Comparison of ENCODE assay signal across 8 cellular contexts in genomic region chr17:34580685-34581445, GRCh38.
A peak's percentile ranks its signal among the peaks of the same experiment; 100 is the strongest.
DNase-seq lines count a peak whose midpoint lies in the region; ATAC-seq lines count a peak whose summit lies in the region.

No MANE protein-coding gene starts in this region.

- H3K36me3 ChIP-seq in SK-N-MC (ENCODE audit: insufficient read depth, low read length) (no peaks in the 10 kb centered on the region), iPS-18a (ENCODE audit: control insufficient read depth, low read depth, low read length) (no peaks in the 10 kb centered on the region)

- peak overlapping the region; percentile 53 to 62 for H3K4me3 Mint-ChIP-seq in stimulated activated naive B cell treated with anti-CD40 and anti-IgM and Interleukin-4, amounts not matched to agents 10 μg/mL and 1 μg/mL and 100 μg/mL, for 72 hours

- H3K27ac ChIP-seq in SK-N-MC: no peak overlapping the region
- H3K27ac ChIP-seq in iPS-18a (ENCODE audit: low read length): no peak overlapping the region

- H3K4me1 ChIP-seq in iPS-18a (ENCODE audit: control insufficient read depth, low read depth, low read length): peaks cover 16% of the 10 kb centered on the region

- H3K4me3 ChIP-seq in SK-N-MC (0 out of 2 replicates have a peak overlapping the region, but pooled peaks have one; percentile 11), iPS-18a (ENCODE audit: low read length) (peak overlapping the region; percentile 66)

- peaks cover 77 to 95% of the 10 kb centered on the region in 2 donors for H3K27me3 Mint-ChIP-seq in stimulated activated naive B cell treated with anti-CD40 and anti-IgM and Interleukin-4, amounts not matched to agents 10 μg/mL and 1 μg/mL and 100 μg/mL, for 72 hours

- no peak overlapping the region for H3K27ac Mint-ChIP-seq in stimulated activated naive B cell treated with anti-CD40 and anti-IgM and Interleukin-4, amounts not matched to agents 10 μg/mL and 1 μg/mL and 100 μg/mL, for 72 hours

- DNase-seq in NCI-H345 (lab: John Stamatoyannopoulos, UW) (peak; percentile 36), NCI-H345 treated with DMSO at 0.1 percent for 48 hours (lab: John Stamatoyannopoulos, UW; ENCODE audit: unreplicated experiment) (no peak), SK-N-MC (ENCODE audit: low read depth, low spot score) (no peak), NAMALWA (ENCODE audit: low spot score) (no peak), DMS53 (lab: John Stamatoyannopoulos, UW) (no peak)
- no peak for DNase-seq in stimulated activated naive B cell treated with anti-CD40 and anti-IgM and Interleukin-4, amounts not matched to agents 10 μg/mL and 1 μg/mL and 100 μg/mL, for 72 hours

- no peaks in the 10 kb centered on the region for H3K9me3 Mint-ChIP-seq in stimulated activated naive B cell treated with anti-CD40 and anti-IgM and Interleukin-4, amounts not matched to agents 10 μg/mL and 1 μg/mL and 100 μg/mL, for 72 hours

- peaks cover 100% of the 10 kb centered on the region for H3K27me3 ChIP-seq in iPS-18a (ENCODE audit: control insufficient read depth, insufficient read depth, low read length)

- peak in 1 of 2 donors; percentile 10 for ATAC-seq in stimulated activated naive B cell treated with anti-CD40 and anti-IgM and Interleukin-4, amounts not matched to agents 10 μg/mL and 1 μg/mL and 100 μg/mL, for 72 hours (replicated peaks)
- ATAC-seq in GM18873 (IDR thresholded peaks at IDR 0.05; ENCODE audit: low FRiP score, unreplicated experiment): no peak

- H3K9ac ChIP-seq in SK-N-MC (ENCODE audit: insufficient read length) (no peak overlapping the region), iPS-18a (ENCODE audit: low read length) (no peak overlapping the region)

- peaks cover 31 to 39% of the 10 kb centered on the region in 2 donors for H3K4me1 Mint-ChIP-seq in stimulated activated naive B cell treated with anti-CD40 and anti-IgM and Interleukin-4, amounts not matched to agents 10 μg/mL and 1 μg/mL and 100 μg/mL, for 72 hours

- no peaks in the 10 kb centered on the region for H3K36me3 Mint-ChIP-seq in stimulated activated naive B cell treated with anti-CD40 and anti-IgM and Interleukin-4, amounts not matched to agents 10 μg/mL and 1 μg/mL and 100 μg/mL, for 72 hours

- H3K9me3 ChIP-seq in SK-N-MC (ENCODE audit: low read depth, low read length) (no peaks in the 10 kb centered on the region), iPS-18a (ENCODE audit: control insufficient read depth, low read depth, low read length) (no peaks in the 10 kb centered on the region)
